Comparison of ENCODE assay signal across 8 cellular contexts in the genomic region with DNA sequence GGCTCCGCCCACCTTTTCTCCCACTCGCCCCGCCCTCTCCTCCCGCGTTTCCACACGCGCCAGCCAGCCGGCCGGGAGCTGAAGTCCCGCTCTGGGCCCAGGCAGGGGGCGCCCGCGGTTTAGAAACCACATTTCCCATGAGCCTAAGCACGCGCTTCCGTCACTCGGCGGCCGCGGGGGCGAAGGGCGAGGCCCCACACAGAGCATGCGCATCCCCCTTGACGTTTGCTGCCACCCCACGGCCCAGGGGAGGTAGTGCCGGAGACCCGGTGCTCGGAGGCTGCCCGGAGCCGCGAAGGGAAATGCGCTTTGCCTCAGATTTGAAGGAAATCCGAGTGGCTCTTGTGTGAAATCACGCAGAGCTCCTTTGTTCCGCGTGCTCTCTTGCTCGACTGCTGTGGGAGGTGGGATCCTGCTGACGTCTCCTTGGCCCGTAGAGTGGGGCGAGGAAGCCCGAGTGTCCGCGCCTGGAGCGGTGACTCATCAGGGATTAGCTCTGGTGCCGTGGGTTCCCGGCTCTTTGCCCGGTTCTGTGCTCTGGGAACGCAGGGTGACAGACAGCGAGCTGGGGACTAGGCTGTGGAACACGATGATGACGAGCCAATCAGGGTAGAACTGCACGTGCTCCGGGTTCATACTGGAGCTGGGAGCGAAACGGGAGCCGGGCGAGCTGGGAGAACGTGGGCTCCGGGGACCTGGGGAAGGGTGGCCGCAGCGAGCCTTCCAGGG. TPM values are rescaled to one million over a fixed set of nuclear protein-coding genes. Genes with fewer than 3 reads are reported as not detected.
A peak's percentile ranks its signal among the peaks of the same experiment; 100 is the strongest.
DNase-seq lines count a peak whose midpoint lies in the region; ATAC-seq and TF ChIP-seq lines count a peak whose summit lies in the region.

No MANE protein-coding gene starts in this region.

- in situ Hi-C loops in HAP-1 (cut with MboI; ENCODE audit: low sequenced_read_pairs) = no loop called here

- H3K27ac ChIP-seq in foreskin keratinocyte (peak overlapping the region; percentile 83), subcutaneous abdominal adipose tissue (ENCODE audit: low read depth, low read length) (peak overlapping the region; percentile 98)

- ATAC-seq in foreskin keratinocyte = peak; percentile 86

- DNase-seq in GDM1 (lab: John Stamatoyannopoulos, UW) (peak; percentile 99), HAP-1 (ENCODE audit: low spot score in 2 of 2) (peak; percentile 97 to 99), MG63 (peak; percentile 99), SHP77 treated with DMSO at 0.1 percent for 48 hours (lab: John Stamatoyannopoulos, UW) (peak; percentile 98), foreskin keratinocyte (peak; percentile 92 to 97)
- DNase-seq in activated gamma-delta T cell treated with anti-CD3 and anti-CD28 coated beads, Interleukin-2, amount 50 U/mL, for 16 hours (ENCODE audit: low read depth) = peak; percentile 97

- TF ChIP-seq CTCF in foreskin keratinocyte (conservative IDR thresholded peaks at IDR 0.05) = peak; percentile 99

- H3K9me3 ChIP-seq in HAP-1 = no peaks in the 10 kb centered on the region
- H3K9me3 ChIP-seq in MG63 = no peaks in the 10 kb centered on the region
- no peaks in the 10 kb centered on the region for H3K9me3 ChIP-seq in neuron (ENCODE audit: low read length)
- H3K9me3 ChIP-seq in subcutaneous abdominal adipose tissue (ENCODE audit: control insufficient read depth in 5 of 5, low read length in 5 of 5) = no peaks in the 10 kb centered on the region

- no peaks in the 10 kb centered on the region for H3K36me3 ChIP-seq in HAP-1 (replicated peaks)
- H3K36me3 ChIP-seq in MG63 = peaks cover 8% of the 10 kb centered on the region
- no peaks in the 10 kb centered on the region for H3K36me3 ChIP-seq in neuron (ENCODE audit: insufficient read depth, low read length)
- no peaks in the 10 kb centered on the region for H3K36me3 ChIP-seq in subcutaneous abdominal adipose tissue (ENCODE audit: control insufficient read depth in 5 of 5, insufficient read depth in 5 of 5, low read length in 5 of 5)

- H2AFZ ChIP-seq in neuron (ENCODE audit: low read depth, low read length) = peak overlapping the region; percentile 79

- H3K4me3 ChIP-seq in HAP-1 = peak overlapping the region; percentile 56
- H3K4me3 ChIP-seq in MG63 = peak overlapping the region; percentile 60
- H3K4me3 ChIP-seq in neuron (ENCODE audit: low read length) = peak overlapping the region; percentile 76
- H3K4me3 ChIP-seq in subcutaneous abdominal adipose tissue (ENCODE audit: low read depth in 1 of 5, low read length in 5 of 5) = peak overlapping the region; percentile 53 to 91 (median 80)

- H3K4me1 ChIP-seq in HAP-1 (peaks cover 15% of the 10 kb centered on the region), foreskin keratinocyte (peaks cover 18% of the 10 kb centered on the region), neuron (ENCODE audit: insufficient read depth, low read length) (peaks cover 9% of the 10 kb centered on the region), subcutaneous abdominal adipose tissue (ENCODE audit: control insufficient read depth in 5 of 5, insufficient read depth in 5 of 5, low read length in 5 of 5) (peaks cover 4 to 24% (median 14%) of the 10 kb centered on the region in 5 donors)

- H3K9ac ChIP-seq in subcutaneous abdominal adipose tissue (ENCODE audit: low read length in 5 of 5) = peak overlapping the region; percentile 77 to 97 (median 90)

- H3K27me3 ChIP-seq in HAP-1 (ENCODE audit: low read depth) = no peaks in the 10 kb centered on the region
- no peaks in the 10 kb centered on the region for H3K27me3 ChIP-seq in MG63
- no peaks in the 10 kb centered on the region for H3K27me3 ChIP-seq in foreskin keratinocyte
- H3K27me3 ChIP-seq in neuron (ENCODE audit: insufficient read depth, low read length) = no peaks in the 10 kb centered on the region
- no peaks in the 10 kb centered on the region for H3K27me3 ChIP-seq in subcutaneous abdominal adipose tissue (ENCODE audit: control insufficient read depth in 5 of 5, insufficient read depth in 4 of 5, low read length in 5 of 5)

RNA-seq across cellular contexts. Expression of gene B3GALNT2, which starts 0.4 kb away (rescaled TPM):
- total RNA-seq in MG63 (2014; rRNA removed; shearing (Covaris generic); ENCODE audit: low replicate concordance) = 22.0 and 39.3 TPM in 2 replicates
- 40.3 and 44.3 TPM in 2 replicates for total RNA-seq in foreskin keratinocyte
- polyA plus RNA-seq in foreskin keratinocyte = 2.9 and 3.6 TPM in 2 replicates

Comparison
In these comparisons a context has a peak if more than half of its experiments do, and no peak if none do; other contexts are left out.
1. Peak in every context shown above with its lines: DNase-seq, ATAC-seq, H3K4me3 ChIP-seq and H3K27ac ChIP-seq.